In genomic region chr10:70680899-70681730, GRCh38 we compare ENCODE assay signal across 1 cellular context.
TF ChIP-seq lines count a peak whose summit lies in the region.

No MANE protein-coding gene starts in this region.

TF ChIP-seq in GM23338, 12 proteins besides CTCF, POLR2A, EP300 and RAD21 (continued from another document):
- no peak for TF ChIP-seq ZNF462 (CRISPR knock-in tag; IDR thresholded peaks at IDR 0.05)
- no peak for TF ChIP-seq NANOG (IDR thresholded peaks at IDR 0.05; ENCODE audit: borderline replicate concordance)
- no peak for TF ChIP-seq POLR2AphosphoS5 (IDR thresholded peaks at IDR 0.05; ENCODE audit: low read depth)
- no peak for TF ChIP-seq EZH2phosphoT487 (IDR thresholded peaks at IDR 0.05; ENCODE audit: unreplicated experiment)
- no peak for TF ChIP-seq JUNB (IDR thresholded peaks at IDR 0.05; ENCODE audit: unreplicated experiment)
- TF ChIP-seq ETS1 (IDR thresholded peaks at IDR 0.05), result no peak
- TF ChIP-seq REST (IDR thresholded peaks at IDR 0.05; ENCODE audit: unreplicated experiment), result no peak
